12 cellular contexts compared by ENCODE assay signal in the genomic region with DNA sequence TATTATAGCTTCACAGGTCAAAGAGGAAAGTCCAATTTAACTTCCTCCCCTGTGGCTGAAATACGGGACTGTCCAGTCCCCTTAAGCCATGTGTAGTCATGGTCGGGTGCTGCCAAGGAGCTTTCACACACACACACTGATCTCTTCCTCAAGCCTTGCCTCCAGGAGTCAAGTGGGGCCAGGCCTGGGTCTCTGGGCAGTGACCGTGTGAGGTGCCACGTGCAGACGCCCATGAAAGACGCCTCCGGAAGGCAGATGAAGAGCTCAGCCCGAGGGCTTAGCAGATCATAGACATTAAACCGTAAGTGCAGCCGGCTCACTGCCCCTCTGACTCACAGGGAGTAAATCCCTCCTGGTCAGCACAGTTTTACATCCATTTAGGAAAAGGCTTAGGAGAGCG. TPM values are rescaled to one million over a fixed set of nuclear protein-coding genes. Genes with fewer than 3 reads are reported as not detected.
A peak's percentile ranks its signal among the peaks of the same experiment; 100 is the strongest.
DNase-seq lines count a peak whose midpoint lies in the region; ATAC-seq and TF ChIP-seq lines count a peak whose summit lies in the region.
"Had no signal": no experiment of that assay in that cellular context is flagged by ENCODE, and none has a peak within 500 bp of the region (broad histone marks: within the 10 kb centered on the region; RNA-seq: fewer than 3 reads in every experiment).

No MANE protein-coding gene starts in this region.

- no peaks in the 10 kb centered on the region for H3K79me2 ChIP-seq in trophoblast cell (ENCODE audit: control insufficient read depth, insufficient read depth, low read length, poor library complexity)

- no peak overlapping the region for H3K4me2 ChIP-seq in trophoblast cell (ENCODE audit: low read length)
- H3K4me2 ChIP-seq: PC-9 had no signal

- H4K8ac ChIP-seq in trophoblast cell (ENCODE audit: low read depth, low read length) = no peak overlapping the region

- H3K4me1 ChIP-seq in trophoblast cell (ENCODE audit: control insufficient read depth in 1 of 2, insufficient read depth in 2 of 2, low read length in 2 of 2) = peaks cover 20% of the 10 kb centered on the region in 2 experiments

- H3K14ac ChIP-seq in trophoblast cell (ENCODE audit: low read length) = no peak overlapping the region

- no peak overlapping the region for H3K18ac ChIP-seq in trophoblast cell (ENCODE audit: low read length)

- H3K27ac ChIP-seq in RWPE1 (no peak overlapping the region), trophoblast cell (ENCODE audit: low read depth, low read length) (no peak overlapping the region)
- H3K27ac ChIP-seq: PC-9 had no signal

- no CpG with 5 or more reads among the region's 11 CpGs for WGBS in trophoblast cell (ENCODE audit: extremely low coverage, insufficient coverage, insufficient read length)

- no peak overlapping the region for H2BK5ac ChIP-seq in trophoblast cell (ENCODE audit: low read depth, low read length, poor library complexity)

- H2BK120ac ChIP-seq in trophoblast cell (ENCODE audit: insufficient read depth, low read length, poor library complexity) = no peak overlapping the region

- no peak overlapping the region for H4K91ac ChIP-seq in trophoblast cell (ENCODE audit: low read depth, low read length)

- intact Hi-C loops in sciatic nerve (cut with DNase I) = no loop called here

- H4K12ac ChIP-seq in trophoblast cell (ENCODE audit: low read depth, low read length) = no peak overlapping the region

- H2BK12ac ChIP-seq in trophoblast cell (ENCODE audit: low read length) = no peak overlapping the region

- H2AK5ac ChIP-seq in trophoblast cell (ENCODE audit: low read length) = no peak overlapping the region

- H3K23ac ChIP-seq in trophoblast cell (ENCODE audit: low read length) = no peak overlapping the region

- H3K9ac ChIP-seq in trophoblast cell (ENCODE audit: low read length) = no peak overlapping the region

- no peak overlapping the region for H3K4me3 ChIP-seq in trophoblast cell (ENCODE audit: low read depth, low read length)
- H3K4me3 ChIP-seq: PC-9 had no signal

- no peak overlapping the region for H2AFZ ChIP-seq in trophoblast cell (ENCODE audit: insufficient read depth, low read length, poor library complexity)
- H2AFZ ChIP-seq: PC-9 had no signal

- POLR2A ChIA-PET in RWPE1 (lab: Yijun Ruan, JAX; ENCODE audit: low non-redundant PET) = no interaction called here

- peaks cover 0 to 7% of the 10 kb centered on the region in 2 experiments for H3K36me3 ChIP-seq in trophoblast cell (ENCODE audit: control insufficient read depth in 1 of 2, insufficient read depth in 2 of 2, low read length in 2 of 2)

- H3K27me3 ChIP-seq in trophoblast cell (ENCODE audit: insufficient read depth, low read length) = no peaks in the 10 kb centered on the region

- ATAC-seq in GM21737 (IDR thresholded peaks at IDR 0.05; ENCODE audit: unreplicated experiment) (no peak), sciatic nerve (no peak), GM19467 (IDR thresholded peaks at IDR 0.05; ENCODE audit: unreplicated experiment) (no peak)

- DNase-seq in GM04503 (ENCODE audit: low read depth) = peak; percentile 25
- DNase-seq in RWPE1 (ENCODE audit: low spot score) = peak; percentile 39
- DNase-seq in fibroblast of peridontal ligament (ENCODE audit: extremely low read depth) = peak; percentile 18
- DNase-seq in trophoblast cell = peak; percentile 26 to 28
- no peak for DNase-seq in sciatic nerve (ENCODE audit: low spot score)
- DNase-seq in mucosa of gallbladder (ENCODE audit: low spot score) = no peak
- DNase-seq: activated CD8-positive, alpha-beta memory T cell treated with anti-CD3 and anti-CD28 coated beads, Interleukin-2, amount 50 U/mL, for 4 hours; NCI-H2171 treated with DMSO at 0.1 percent for 48 hours; PC-9 had no signal

- CTCF ChIA-PET in RWPE1 (lab: Yijun Ruan, JAX) = interaction anchor here (0.6 to 2.4 kb wide), 3 partner anchors 56 to 323 kb away, joined by 4 to 7 read pairs (median 6); no protein-coding TSS in a partner anchor

- no peaks in the 10 kb centered on the region for H3K9me3 ChIP-seq in trophoblast cell (ENCODE audit: insufficient read depth, low read depth, low read length)

- H3K79me1 ChIP-seq in trophoblast cell (ENCODE audit: low read length) = peaks cover 3% of the 10 kb centered on the region

- TF ChIP-seq CTCF in RWPE1 (conservative IDR thresholded peaks at IDR 0.05; ENCODE audit: low read depth) = no peak

- H3K4ac ChIP-seq in trophoblast cell (ENCODE audit: low read depth, low read length) = no peak overlapping the region

RNA-seq across cellular contexts. Expression of a gene that starts 4.2 kb away (rescaled TPM):
- 1.9 and 2.1 TPM in 2 replicates for polyA plus RNA-seq in trophoblast cell (2013)
- total RNA-seq in sciatic nerve = 1.7 TPM
- total RNA-seq in mucosa of gallbladder = 0.92 TPM
- polyA plus RNA-seq: CD14-positive monocyte had no signal

RNA-seq across cellular contexts. Expression of a gene that starts 41.6 kb away (rescaled TPM):
- polyA plus RNA-seq in trophoblast cell (2013) = 177 and 178 TPM in 2 replicates
- total RNA-seq in sciatic nerve = 32.9 TPM
- total RNA-seq in mucosa of gallbladder = 32.5 TPM

Comparison
In these comparisons a context has a peak if more than half of its experiments do, and no peak if none do; other contexts are left out.
1. DNase-seq: peak in GM04503 (single experiment), RWPE1 (single experiment), fibroblast of peridontal ligament (single experiment) and trophoblast cell (2 of 2); none in sciatic nerve (single experiment) and mucosa of gallbladder (single experiment).